8 cellular contexts compared by ENCODE assay signal in the genomic region with DNA sequence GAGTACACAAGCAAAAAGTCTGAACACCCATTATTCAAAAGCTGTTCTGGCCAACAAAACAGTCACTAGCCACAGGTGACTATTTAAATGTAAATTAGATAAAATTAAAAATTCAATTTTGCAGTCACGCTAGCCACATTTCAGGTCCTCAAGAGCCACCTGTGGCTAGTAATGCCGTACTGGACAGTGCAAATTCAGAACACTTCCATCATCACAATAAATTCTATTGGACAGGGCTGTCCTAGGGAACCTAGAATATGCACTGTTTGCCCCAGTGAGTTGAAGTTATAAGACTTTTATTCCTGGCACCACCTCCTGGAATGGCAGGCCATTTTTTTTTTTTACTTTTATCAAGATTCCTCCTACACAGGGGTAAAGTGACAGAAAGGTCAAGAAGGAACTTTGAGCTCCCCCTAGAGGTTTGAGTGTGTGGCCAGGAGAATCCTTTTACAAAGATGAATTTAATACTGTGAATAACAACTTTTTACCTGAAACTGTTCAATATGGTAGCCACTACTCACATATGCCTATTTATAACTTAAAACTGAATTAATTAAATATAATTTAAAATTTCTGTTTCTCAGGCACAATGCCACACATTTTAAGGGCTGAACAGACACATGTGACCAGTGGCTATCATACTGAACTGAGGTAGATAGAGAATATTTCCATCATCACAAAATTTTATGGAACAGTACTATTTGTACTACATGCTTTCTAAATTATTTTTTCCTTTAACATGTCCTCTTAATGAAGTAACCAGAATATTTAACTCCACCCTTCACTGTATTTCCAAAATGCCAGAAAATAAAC. TPM values are rescaled to one million over a fixed set of nuclear protein-coding genes. Genes with fewer than 3 reads are reported as not detected.
A peak's percentile ranks its signal among the peaks of the same experiment; 100 is the strongest.
DNase-seq lines count a peak whose midpoint lies in the region; ATAC-seq and TF ChIP-seq lines count a peak whose summit lies in the region.

No MANE protein-coding gene starts in this region.

- peaks cover 32% of the 10 kb centered on the region for H3K4me1 Mint-ChIP-seq in activated T-cell treated with anti-CD3 and anti-CD28 coated beads, Interleukin-2, amount 50 U/mL, for 4 hours (ENCODE audit: low read depth)
- H3K4me1 Mint-ChIP-seq in WTC11 = peaks cover 76% of the 10 kb centered on the region
- peaks cover 37% of the 10 kb centered on the region for H3K4me1 Mint-ChIP-seq in stimulated activated effector memory CD8-positive, alpha-beta T cell treated with anti-CD3 and anti-CD28 coated beads, Interleukin-12 subunit alpha, Interleukin-12 subunit beta, amount 100 ng/mL, for 72 hours

- DNase-seq in activated T-cell treated with anti-CD3 and anti-CD28 coated beads, Interleukin-2, amount 50 U/mL, for 4 hours = no peak
- DNase-seq in activated T-cell treated with anti-CD3 and anti-CD28 coated beads, Interleukin-2, amount 50 U/mL, for 48 hours = no peak
- DNase-seq in MV-4-11 (lab: John Stamatoyannopoulos, UW) (peak; percentile 62), WTC11 (ENCODE audit: low spot score) (peak; percentile 25), left ventricle myocardium superior (no peak), activated gamma-delta T cell treated with Interleukin-2 at 50 U/mL for 16 hours (no peak)
- no peak for DNase-seq in stimulated activated effector memory CD8-positive, alpha-beta T cell treated with anti-CD3 and anti-CD28 coated beads, Interleukin-12 subunit alpha, Interleukin-12 subunit beta, amount 100 ng/mL, for 72 hours (ENCODE audit: low spot score in 2 of 2)

- ATAC-seq in activated T-cell treated with anti-CD3 and anti-CD28 coated beads, Interleukin-2, amount 50 U/mL, for 4 hours = peak; percentile 48 to 59
- ATAC-seq in GM21723 (IDR thresholded peaks at IDR 0.05; ENCODE audit: unreplicated experiment) (peak; percentile 55), WTC11 (peak; percentile 82), left ventricle myocardium superior (peak; percentile 51)
- peak; percentile 65 for ATAC-seq in stimulated activated effector memory CD8-positive, alpha-beta T cell treated with anti-CD3 and anti-CD28 coated beads, Interleukin-12 subunit alpha, Interleukin-12 subunit beta, amount 100 ng/mL, for 72 hours

- H3K4me3 Mint-ChIP-seq in activated T-cell treated with anti-CD3 and anti-CD28 coated beads, Interleukin-2, amount 50 U/mL, for 4 hours = no peak overlapping the region
- peak overlapping the region; percentile 50 for H3K4me3 Mint-ChIP-seq in WTC11
- no peak overlapping the region for H3K4me3 Mint-ChIP-seq in stimulated activated effector memory CD8-positive, alpha-beta T cell treated with anti-CD3 and anti-CD28 coated beads, Interleukin-12 subunit alpha, Interleukin-12 subunit beta, amount 100 ng/mL, for 72 hours

- no peaks in the 10 kb centered on the region for H3K36me3 Mint-ChIP-seq in activated T-cell treated with anti-CD3 and anti-CD28 coated beads, Interleukin-2, amount 50 U/mL, for 4 hours (ENCODE audit: insufficient read depth)
- H3K36me3 Mint-ChIP-seq in WTC11 = no peaks in the 10 kb centered on the region
- H3K36me3 Mint-ChIP-seq in stimulated activated effector memory CD8-positive, alpha-beta T cell treated with anti-CD3 and anti-CD28 coated beads, Interleukin-12 subunit alpha, Interleukin-12 subunit beta, amount 100 ng/mL, for 72 hours = no peaks in the 10 kb centered on the region

- H3K27ac Mint-ChIP-seq in WTC11 = peak overlapping the region; percentile 22; the same call in 1 of the 2 replicates
- H3K27ac Mint-ChIP-seq in stimulated activated effector memory CD8-positive, alpha-beta T cell treated with anti-CD3 and anti-CD28 coated beads, Interleukin-12 subunit alpha, Interleukin-12 subunit beta, amount 100 ng/mL, for 72 hours = no peak overlapping the region

- intact Hi-C loops in left ventricle myocardium superior (cut with micrococcal nuclease) = loop anchor here (10.0 kb wide), 1 partner anchor 129 kb away; no protein-coding TSS in a partner anchor

- no peaks in the 10 kb centered on the region for H3K9me3 Mint-ChIP-seq in activated T-cell treated with anti-CD3 and anti-CD28 coated beads, Interleukin-2, amount 50 U/mL, for 4 hours
- H3K9me3 Mint-ChIP-seq in WTC11 = no peaks in the 10 kb centered on the region
- H3K9me3 Mint-ChIP-seq in stimulated activated effector memory CD8-positive, alpha-beta T cell treated with anti-CD3 and anti-CD28 coated beads, Interleukin-12 subunit alpha, Interleukin-12 subunit beta, amount 100 ng/mL, for 72 hours = no peaks in the 10 kb centered on the region

- TF ChIP-seq CTCF in WTC11 (IDR thresholded peaks at IDR 0.05) = peak; percentile 51

- H3K27me3 Mint-ChIP-seq in activated T-cell treated with anti-CD3 and anti-CD28 coated beads, Interleukin-2, amount 50 U/mL, for 4 hours (ENCODE audit: low read depth) = no peaks in the 10 kb centered on the region
- H3K27me3 Mint-ChIP-seq in WTC11 (ENCODE audit: low read depth) = no peaks in the 10 kb centered on the region

- POLR2A ChIA-PET in WTC11 (lab: Charles Lee) = interaction anchor here (0.6 kb wide), 1 partner anchor 43 kb away, joined by 7 read pairs; no protein-coding TSS in a partner anchor

- CTCF ChIA-PET in WTC11 (lab: Charles Lee) = interaction anchor here (0.5 to 3.7 kb wide), 48 partner anchors 8 to 392 kb away, joined by 3 to 50 read pairs (median 4); partner anchors contain the start of genes ESAM, NRGN, ROBO3 and SIAE

TF ChIP-seq in WTC11, 78 proteins besides CTCF, POLR2A, EP300 and RAD21:
- TF ChIP-seq CREM (CRISPR knock-in tag; IDR thresholded peaks at IDR 0.05) = no peak
- no peak for TF ChIP-seq ERG (CRISPR knock-in tag; IDR thresholded peaks at IDR 0.05)
- no peak for TF ChIP-seq JAZF1 (CRISPR knock-in tag; IDR thresholded peaks at IDR 0.05)
- no peak for TF ChIP-seq ZNF121 (CRISPR knock-in tag; IDR thresholded peaks at IDR 0.05)
- no peak for TF ChIP-seq ZNF425 (CRISPR knock-in tag; conservative IDR thresholded peaks at IDR 0.05)

RNA-seq across cellular contexts. Expression of gene MSANTD2, which starts 6.5 kb away (rescaled TPM):
- 10 to 100 TPM in 1 of 3 donors, 1 to 10 TPM in 2; 9.0 to 10.2 (median 9.2) TPM for total RNA-seq in activated T-cell treated with anti-CD3 and anti-CD28 coated beads, Interleukin-2, amount 50 U/mL, for 4 hours
- total RNA-seq in WTC11 (2021) = 16.5 to 17.5 TPM (median 16.8 TPM) in 3 replicates
- total RNA-seq in left ventricle myocardium superior = 3.4 TPM

RNA-seq across cellular contexts. Expression of gene ESAM, which starts 31.6 kb away (rescaled TPM):
- total RNA-seq in activated T-cell treated with anti-CD3 and anti-CD28 coated beads, Interleukin-2, amount 50 U/mL, for 4 hours = under 1 TPM; 0.40 to 0.66 (median 0.65) TPM
- total RNA-seq in WTC11 (2021) (0.44 to 0.64 TPM (median 0.48 TPM) in 3 replicates), left ventricle myocardium superior (40.5 TPM)

RNA-seq across cellular contexts. Expression of gene VSIG2, which starts 41.6 kb away (rescaled TPM):
- not detected for total RNA-seq in activated T-cell treated with anti-CD3 and anti-CD28 coated beads, Interleukin-2, amount 50 U/mL, for 4 hours
- total RNA-seq in WTC11 (2021) = 0.46 to 0.79 TPM (median 0.71 TPM) in 3 replicates
- 1.1 TPM for total RNA-seq in left ventricle myocardium superior

RNA-seq across cellular contexts. Expression of gene NRGN, which starts 53.9 kb away (rescaled TPM):
- total RNA-seq in activated T-cell treated with anti-CD3 and anti-CD28 coated beads, Interleukin-2, amount 50 U/mL, for 4 hours = 1 to 10 TPM; 1.2 to 2.4 (median 1.6) TPM
- total RNA-seq in WTC11 (2021) (1.9 to 2.9 TPM (median 2.5 TPM) in 3 replicates), left ventricle myocardium superior (4.1 TPM)

Comparison
In these comparisons a context has a peak if more than half of its experiments do, and no peak if none do; other contexts are left out.
1. DNase-seq: peak in MV-4-11 (single experiment) and WTC11 (single experiment); none in activated T-cell treated with anti-CD3 and anti-CD28 coated beads, Interleukin-2, amount 50 U/mL, for 4 hours (single experiment), activated T-cell treated with anti-CD3 and anti-CD28 coated beads, Interleukin-2, amount 50 U/mL, for 48 hours (0 of 2), left ventricle myocardium superior (single experiment), stimulated activated effector memory CD8-positive, alpha-beta T cell treated with anti-CD3 and anti-CD28 coated beads, Interleukin-12 subunit alpha, Interleukin-12 subunit beta, amount 100 ng/mL, for 72 hours (0 of 2) and activated gamma-delta T cell treated with Interleukin-2 at 50 U/mL for 16 hours (single experiment).
2. RNA of gene ESAM, which starts 31.6 kb away (total RNA-seq): 40.5 TPM in left ventricle myocardium superior (single experiment); 0.40 to 0.66 TPM in activated T-cell treated with anti-CD3 and anti-CD28 coated beads, Interleukin-2, amount 50 U/mL, for 4 hours and 0.44 to 0.64 TPM in WTC11; every median in the first group is over 10 times any median in the second.
3. Peak in every context shown above with its lines, with median percentiles within 50 percentile points of each other: ATAC-seq.